1 cellular context compared by ENCODE assay signal in the genomic region with DNA sequence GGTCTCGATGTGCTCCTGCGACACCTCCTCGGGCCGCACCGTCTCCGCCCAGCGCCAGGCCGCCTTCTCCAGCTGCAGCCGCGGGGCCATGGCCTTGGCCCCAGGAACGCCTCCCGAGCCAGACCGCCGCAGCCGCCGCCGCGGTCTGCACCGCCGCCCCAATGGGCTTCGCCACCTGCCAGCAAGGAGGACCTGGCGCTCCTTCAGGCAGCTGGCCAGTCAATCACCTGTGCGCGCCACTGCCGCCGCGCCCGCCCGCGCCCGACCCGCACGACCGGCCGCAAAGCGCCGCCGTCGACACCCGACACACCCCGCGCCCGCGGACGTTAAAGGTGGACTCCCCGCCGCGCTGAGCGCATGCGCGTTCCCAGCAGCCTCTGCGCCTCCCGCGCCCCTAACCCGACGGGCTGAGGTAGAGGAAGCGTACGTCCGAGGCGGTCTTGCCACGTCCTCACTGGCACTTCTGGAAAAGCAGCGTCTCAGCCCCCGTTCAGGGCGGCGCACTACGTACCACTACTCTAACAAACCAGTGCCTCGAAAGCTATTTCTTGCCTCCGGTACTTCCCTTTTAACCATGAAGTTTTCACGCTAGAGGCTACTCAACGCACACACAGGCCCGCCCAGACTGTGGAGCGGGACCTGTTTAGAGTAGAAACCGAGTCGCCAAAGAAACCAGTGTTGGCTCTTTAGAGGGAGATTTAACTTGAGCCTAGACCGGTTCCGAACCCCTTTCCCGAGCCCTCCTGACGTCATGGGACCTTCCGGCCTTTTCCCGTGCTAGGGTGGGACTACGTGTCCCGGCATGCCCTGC.
TF ChIP-seq lines count a peak whose summit lies in the region.

A gene with protein sequence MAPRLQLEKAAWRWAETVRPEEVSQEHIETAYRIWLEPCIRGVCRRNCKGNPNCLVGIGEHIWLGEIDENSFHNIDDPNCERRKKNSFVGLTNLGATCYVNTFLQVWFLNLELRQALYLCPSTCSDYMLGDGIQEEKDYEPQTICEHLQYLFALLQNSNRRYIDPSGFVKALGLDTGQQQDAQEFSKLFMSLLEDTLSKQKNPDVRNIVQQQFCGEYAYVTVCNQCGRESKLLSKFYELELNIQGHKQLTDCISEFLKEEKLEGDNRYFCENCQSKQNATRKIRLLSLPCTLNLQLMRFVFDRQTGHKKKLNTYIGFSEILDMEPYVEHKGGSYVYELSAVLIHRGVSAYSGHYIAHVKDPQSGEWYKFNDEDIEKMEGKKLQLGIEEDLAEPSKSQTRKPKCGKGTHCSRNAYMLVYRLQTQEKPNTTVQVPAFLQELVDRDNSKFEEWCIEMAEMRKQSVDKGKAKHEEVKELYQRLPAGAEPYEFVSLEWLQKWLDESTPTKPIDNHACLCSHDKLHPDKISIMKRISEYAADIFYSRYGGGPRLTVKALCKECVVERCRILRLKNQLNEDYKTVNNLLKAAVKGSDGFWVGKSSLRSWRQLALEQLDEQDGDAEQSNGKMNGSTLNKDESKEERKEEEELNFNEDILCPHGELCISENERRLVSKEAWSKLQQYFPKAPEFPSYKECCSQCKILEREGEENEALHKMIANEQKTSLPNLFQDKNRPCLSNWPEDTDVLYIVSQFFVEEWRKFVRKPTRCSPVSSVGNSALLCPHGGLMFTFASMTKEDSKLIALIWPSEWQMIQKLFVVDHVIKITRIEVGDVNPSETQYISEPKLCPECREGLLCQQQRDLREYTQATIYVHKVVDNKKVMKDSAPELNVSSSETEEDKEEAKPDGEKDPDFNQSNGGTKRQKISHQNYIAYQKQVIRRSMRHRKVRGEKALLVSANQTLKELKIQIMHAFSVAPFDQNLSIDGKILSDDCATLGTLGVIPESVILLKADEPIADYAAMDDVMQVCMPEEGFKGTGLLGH (minus strand): TSS at position 282 of the 811 bp plus-strand sequence. CDS start 192 bp downstream, at position 90.

TF ChIP-seq in K562, 482 proteins besides CTCF, POLR2A, EP300 and RAD21 (continued from another document and continues in another):
- TF ChIP-seq ZNF408 (CRISPR knock-in tag; IDR thresholded peaks at IDR 0.05; ENCODE audit: low read depth) (no peak), ZNF3 (CRISPR knock-in tag; IDR thresholded peaks at IDR 0.05) (no peak), HDAC2 (IDR thresholded peaks at IDR 0.05) (peak; percentile 55), ZNF253 (CRISPR knock-in tag; conservative IDR thresholded peaks at IDR 0.05) (no peak), MGA (IDR thresholded peaks at IDR 0.05) (peak; percentile 41), RB1 (IDR thresholded peaks at IDR 0.05; ENCODE audit: low read depth) (peak; percentile 93), GTF2A2 (tag; IDR thresholded peaks at IDR 0.05) (peak; percentile 42; the same call in 1 of the 2 replicates), E2F6 (IDR thresholded peaks at IDR 0.05; ENCODE audit: borderline replicate concordance in 1 of 2, extremely low read depth in 1 of 2, insufficient read depth in 1 of 2, insufficient read length in 1 of 2, low read depth in 1 of 2, low read length in 1 of 2, poor library complexity in 1 of 2, severe bottlenecking in 1 of 2) (peak; percentile 71 to 88), ZBED1 (IDR thresholded peaks at IDR 0.05) (peak; percentile 75), BRCA1 (IDR thresholded peaks at IDR 0.05) (no peak), BRCA1 (CRISPR knock-in tag; IDR thresholded peaks at IDR 0.05) (no peak), HMG20B (CRISPR knock-in tag; IDR thresholded peaks at IDR 0.05) (no peak; the same call in 1 of the 2 replicates), RNF219 (CRISPR knock-in tag; IDR thresholded peaks at IDR 0.05) (peak; percentile 57; the same call in 1 of the 2 replicates), ZNF347 (CRISPR knock-in tag; IDR thresholded peaks at IDR 0.05; ENCODE audit: low read depth) (no peak), ZNF41 (CRISPR knock-in tag; conservative IDR thresholded peaks at IDR 0.05) (no peak), FOXA3 (CRISPR knock-in tag; conservative IDR thresholded peaks at IDR 0.05 in 1 of 2, IDR thresholded peaks at IDR 0.05 in 1 of 2) (peak in 1 of 2 experiments; percentile 83; a peak in 1 of 4 replicates), POLR3G (IDR thresholded peaks at IDR 0.05; ENCODE audit: extremely low read depth, insufficient read length, insufficient replicate concordance) (no peak), JUND (IDR thresholded peaks at IDR 0.05; ENCODE audit: borderline replicate concordance, low read depth, low read length) (peak; percentile 91), JUND (tag; IDR thresholded peaks at IDR 0.05; ENCODE audit: borderline replicate concordance, low read depth, low read length) (peak; percentile 87; the same call in 2 of the 3 replicates), MBD2 (IDR thresholded peaks at IDR 0.05; ENCODE audit: borderline replicate concordance, low read depth) (peak; percentile 97; the same call in 1 of the 2 replicates), ZNF589 (CRISPR knock-in tag; IDR thresholded peaks at IDR 0.05; ENCODE audit: low read depth) (no peak), PTRF (tag; IDR thresholded peaks at IDR 0.05) (no peak), TAF9B (IDR thresholded peaks at IDR 0.05; ENCODE audit: partially characterized antibody) (peak; percentile 95), TEAD2 (tag; IDR thresholded peaks at IDR 0.05) (no peak)
- TF ChIP-seq, protein P1, sequence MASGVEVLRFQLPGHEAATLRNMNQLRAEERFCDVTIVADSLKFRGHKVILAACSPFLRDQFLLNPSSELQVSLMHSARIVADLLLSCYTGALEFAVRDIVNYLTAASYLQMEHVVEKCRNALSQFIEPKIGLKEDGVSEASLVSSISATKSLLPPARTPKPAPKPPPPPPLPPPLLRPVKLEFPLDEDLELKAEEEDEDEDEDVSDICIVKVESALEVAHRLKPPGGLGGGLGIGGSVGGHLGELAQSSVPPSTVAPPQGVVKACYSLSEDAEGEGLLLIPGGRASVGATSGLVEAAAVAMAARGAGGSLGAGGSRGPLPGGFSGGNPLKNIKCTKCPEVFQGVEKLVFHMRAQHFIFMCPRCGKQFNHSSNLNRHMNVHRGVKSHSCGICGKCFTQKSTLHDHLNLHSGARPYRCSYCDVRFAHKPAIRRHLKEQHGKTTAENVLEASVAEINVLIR (CRISPR knock-in tag; IDR thresholded peaks at IDR 0.05), result peak; percentile 90
- TF ChIP-seq, protein P2, sequence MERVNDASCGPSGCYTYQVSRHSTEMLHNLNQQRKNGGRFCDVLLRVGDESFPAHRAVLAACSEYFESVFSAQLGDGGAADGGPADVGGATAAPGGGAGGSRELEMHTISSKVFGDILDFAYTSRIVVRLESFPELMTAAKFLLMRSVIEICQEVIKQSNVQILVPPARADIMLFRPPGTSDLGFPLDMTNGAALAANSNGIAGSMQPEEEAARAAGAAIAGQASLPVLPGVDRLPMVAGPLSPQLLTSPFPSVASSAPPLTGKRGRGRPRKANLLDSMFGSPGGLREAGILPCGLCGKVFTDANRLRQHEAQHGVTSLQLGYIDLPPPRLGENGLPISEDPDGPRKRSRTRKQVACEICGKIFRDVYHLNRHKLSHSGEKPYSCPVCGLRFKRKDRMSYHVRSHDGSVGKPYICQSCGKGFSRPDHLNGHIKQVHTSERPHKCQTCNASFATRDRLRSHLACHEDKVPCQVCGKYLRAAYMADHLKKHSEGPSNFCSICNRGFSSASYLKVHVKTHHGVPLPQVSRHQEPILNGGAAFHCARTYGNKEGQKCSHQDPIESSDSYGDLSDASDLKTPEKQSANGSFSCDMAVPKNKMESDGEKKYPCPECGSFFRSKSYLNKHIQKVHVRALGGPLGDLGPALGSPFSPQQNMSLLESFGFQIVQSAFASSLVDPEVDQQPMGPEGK (CRISPR knock-in tag; IDR thresholded peaks at IDR 0.05; ENCODE audit: borderline replicate concordance), result 0 out of 2 replicates have a peak, but pooled peaks have one; percentile 74
- TF ChIP-seq, protein P3, sequence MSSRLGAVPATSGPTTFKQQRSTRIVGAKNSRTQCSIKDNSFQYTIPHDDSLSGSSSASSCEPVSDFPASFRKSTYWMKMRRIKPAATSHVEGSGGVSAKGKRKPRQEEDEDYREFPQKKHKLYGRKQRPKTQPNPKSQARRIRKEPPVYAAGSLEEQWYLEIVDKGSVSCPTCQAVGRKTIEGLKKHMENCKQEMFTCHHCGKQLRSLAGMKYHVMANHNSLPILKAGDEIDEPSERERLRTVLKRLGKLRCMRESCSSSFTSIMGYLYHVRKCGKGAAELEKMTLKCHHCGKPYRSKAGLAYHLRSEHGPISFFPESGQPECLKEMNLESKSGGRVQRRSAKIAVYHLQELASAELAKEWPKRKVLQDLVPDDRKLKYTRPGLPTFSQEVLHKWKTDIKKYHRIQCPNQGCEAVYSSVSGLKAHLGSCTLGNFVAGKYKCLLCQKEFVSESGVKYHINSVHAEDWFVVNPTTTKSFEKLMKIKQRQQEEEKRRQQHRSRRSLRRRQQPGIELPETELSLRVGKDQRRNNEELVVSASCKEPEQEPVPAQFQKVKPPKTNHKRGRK (tag; IDR thresholded peaks at IDR 0.05), result no peak
